In the genomic region with DNA sequence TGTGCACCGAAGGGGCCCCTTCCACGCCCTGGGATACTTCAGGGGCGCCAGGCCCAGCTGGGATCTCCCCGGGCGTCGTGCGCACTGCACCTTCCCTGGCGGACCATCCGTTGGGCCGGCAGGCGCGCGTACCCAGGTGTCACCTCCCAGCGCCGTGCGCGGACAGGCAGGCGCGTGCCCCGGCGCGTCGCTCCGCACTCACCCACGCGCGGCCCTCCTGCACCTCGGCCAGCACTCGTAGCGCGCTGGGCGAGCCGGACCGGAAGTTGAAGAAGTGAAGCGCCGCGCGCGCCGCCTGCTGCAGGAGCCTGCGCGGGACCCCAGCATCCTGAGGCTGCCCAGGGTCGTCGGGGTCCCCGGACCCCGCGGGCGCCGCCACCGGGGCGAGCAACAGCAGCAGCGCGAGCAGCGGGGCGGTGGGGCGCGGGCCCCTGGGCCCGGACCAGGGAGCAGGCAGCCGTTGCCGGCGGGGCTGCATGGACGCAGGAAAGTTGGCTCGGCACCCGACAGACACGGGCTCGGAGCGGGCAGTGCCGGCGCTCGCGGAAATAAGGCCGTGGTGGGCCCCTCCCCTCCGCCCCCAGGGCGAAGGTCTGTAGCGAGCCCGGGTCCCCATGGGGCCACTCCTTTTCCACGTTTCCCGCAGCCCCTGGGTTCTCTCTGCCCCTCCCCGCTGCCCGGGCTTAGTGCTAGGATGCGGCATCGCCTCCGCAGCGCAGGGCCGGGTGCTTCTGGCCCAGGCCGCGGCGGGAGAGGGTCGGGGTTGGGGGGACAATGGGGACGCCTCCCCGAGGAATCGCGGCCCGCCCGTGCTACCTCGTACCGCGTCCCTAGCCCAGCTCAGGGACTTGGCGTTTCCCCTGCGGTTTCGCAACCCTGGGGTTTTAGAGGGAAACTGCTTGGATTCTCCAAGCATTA, we compare ENCODE assay signal across 7 cellular contexts. TPM values are rescaled to one million over a fixed set of nuclear protein-coding genes. Genes with fewer than 3 reads are reported as not detected.
A peak's percentile ranks its signal among the peaks of the same experiment; 100 is the strongest.
DNase-seq lines count a peak whose midpoint lies in the region; ATAC-seq, FAIRE-seq and TF ChIP-seq lines count a peak whose summit lies in the region.

A gene with protein sequence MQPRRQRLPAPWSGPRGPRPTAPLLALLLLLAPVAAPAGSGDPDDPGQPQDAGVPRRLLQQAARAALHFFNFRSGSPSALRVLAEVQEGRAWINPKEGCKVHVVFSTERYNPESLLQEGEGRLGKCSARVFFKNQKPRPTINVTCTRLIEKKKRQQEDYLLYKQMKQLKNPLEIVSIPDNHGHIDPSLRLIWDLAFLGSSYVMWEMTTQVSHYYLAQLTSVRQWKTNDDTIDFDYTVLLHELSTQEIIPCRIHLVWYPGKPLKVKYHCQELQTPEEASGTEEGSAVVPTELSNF (minus strand): TSS at position 520 of the 918 bp plus-strand sequence. CDS start 42 bp downstream, at position 478.

- intact Hi-C loops in pancreas (cut with DNase I), result loop anchor here in 1 of 3 donors (10.0 kb wide), 1 partner anchor 53 kb away; no protein-coding TSS in a partner anchor

- no peak for FAIRE-seq in pancreas (lab: Jason Lieb, UNC)

- H3K9me3 Mint-ChIP-seq in activated naive CD8-positive, alpha-beta T cell treated with anti-CD3 and anti-CD28 coated beads, Interleukin-2, amount 10 ng/mL, durations not matched to agents 7 days and 5 days, result peaks cover 1% of the 10 kb centered on the region

- TF ChIP-seq CTCF in cardiac muscle cell (IDR thresholded peaks at IDR 0.05; ENCODE audit: low read depth, low read length) (no peak), pancreas (IDR thresholded peaks at IDR 0.05) (no peak)

- H3K36me3 Mint-ChIP-seq in activated naive CD8-positive, alpha-beta T cell treated with anti-CD3 and anti-CD28 coated beads, Interleukin-2, amount 10 ng/mL, durations not matched to agents 7 days and 5 days, result peaks cover 2% of the 10 kb centered on the region

- no peaks in the 10 kb centered on the region for H3K36me3 ChIP-seq in cardiac muscle cell
- H3K36me3 ChIP-seq in pancreas, result no peaks in the 10 kb centered on the region

- H3K4me1 ChIP-seq in cardiac muscle cell (ENCODE audit: low read depth) (no peaks in the 10 kb centered on the region), pancreas (peaks cover 0 to 6% (median 3%) of the 10 kb centered on the region in 3 donors)

- H3K27ac Mint-ChIP-seq in activated naive CD8-positive, alpha-beta T cell treated with anti-CD3 and anti-CD28 coated beads, Interleukin-2, amount 10 ng/mL, durations not matched to agents 7 days and 5 days, result no peak within 1 kb of the TSS

- H3K4me3 ChIP-seq in cardiac muscle cell (peak within 1 kb of the TSS; percentile 60), pancreas (peak within 1 kb of the TSS; percentile 45 to 63 (median 54))

- peak within 1 kb of the TSS; percentile 14 for H3K4me3 Mint-ChIP-seq in activated naive CD8-positive, alpha-beta T cell treated with anti-CD3 and anti-CD28 coated beads, Interleukin-2, amount 10 ng/mL, durations not matched to agents 7 days and 5 days

- H3K27ac ChIP-seq in cardiac muscle cell (no peak within 1 kb of the TSS), pancreas (peak within 1 kb of the TSS in 3 of 4 donors; percentile 16 to 50 (median 37))

- DNase-seq in NCI-H2196 treated with DMSO at 0.1 percent for 48 hours (lab: John Stamatoyannopoulos, UW; ENCODE audit: unreplicated experiment) (peak; percentile 46), cardiac muscle cell (ENCODE audit: low read depth in 1 of 2, low spot score in 1 of 2) (peak; percentile 77 to 79), pancreas (peak; percentile 43 to 85 (median 60)), SKM-1 treated with dmso at 0.1 percent for 144 hours (lab: John Stamatoyannopoulos, UW; ENCODE audit: unreplicated experiment) (no peak)
- DNase-seq in activated naive CD8-positive, alpha-beta T cell treated with anti-CD3 and anti-CD28 coated beads, Interleukin-2, amount 10 ng/mL, durations not matched to agents 7 days and 5 days, result peak; percentile 69

- H3K4me1 Mint-ChIP-seq in activated naive CD8-positive, alpha-beta T cell treated with anti-CD3 and anti-CD28 coated beads, Interleukin-2, amount 10 ng/mL, durations not matched to agents 7 days and 5 days, result peaks cover 7% of the 10 kb centered on the region

- 3% methylated on average over 61 to 101 of the region's 101 CpGs for WGBS in pancreas, 2 donors

- peaks cover 7% of the 10 kb centered on the region for H3K27me3 Mint-ChIP-seq in activated naive CD8-positive, alpha-beta T cell treated with anti-CD3 and anti-CD28 coated beads, Interleukin-2, amount 10 ng/mL, durations not matched to agents 7 days and 5 days

- POLR2A ChIA-PET in activated naive CD8-positive, alpha-beta T cell treated with anti-CD3 and anti-CD28 coated beads, Interleukin-2, amount 10 ng/mL, durations not matched to agents 7 days and 5 days (lab: Charles Lee), result no interaction called here

- H3K9me3 ChIP-seq in cardiac muscle cell (ENCODE audit: low read depth) (no peaks in the 10 kb centered on the region), pancreas (no peaks in the 10 kb centered on the region)

- H3K27me3 ChIP-seq in cardiac muscle cell (peaks cover 36% of the 10 kb centered on the region), pancreas (no peaks in the 10 kb centered on the region)

- ATAC-seq in GM18508 (IDR thresholded peaks at IDR 0.05; ENCODE audit: insufficient read depth, unreplicated experiment), result peak; percentile 55
- peak; percentile 62 for ATAC-seq in HG02571 (IDR thresholded peaks at IDR 0.05; ENCODE audit: unreplicated experiment)
- ATAC-seq in activated naive CD8-positive, alpha-beta T cell treated with anti-CD3 and anti-CD28 coated beads, Interleukin-2, amount 10 ng/mL, durations not matched to agents 7 days and 5 days (ENCODE audit: low read depth), result peak; percentile 73
- ATAC-seq in pancreas, result peak; percentile 73 to 89 (median 78)

RNA-seq across cellular contexts. Expression of the gene that starts here (rescaled TPM):
- total RNA-seq in activated naive CD8-positive, alpha-beta T cell treated with anti-CD3 and anti-CD28 coated beads, Interleukin-2, amount 10 ng/mL, durations not matched to agents 7 days and 5 days, result not detected
- total RNA-seq in cardiac muscle cell (0.33 and 0.39 TPM in 2 replicates), pancreas (10 to 100 TPM in 2 of 6 donors, 1 to 10 TPM in 3, under 1 TPM in 1; 0.79 to 48.3 (median 3.9) TPM)
- polyA plus RNA-seq in cardiac muscle cell (0.56 TPM in 1 of 2 replicates, not detected in the other), pancreas (1 to 10 TPM; 2.6 to 5.2 TPM)

Comparison
In these comparisons a context has a peak if more than half of its experiments do, and no peak if none do; other contexts are left out.
1. Peak in DNase-seq and ATAC-seq in activated naive CD8-positive, alpha-beta T cell treated with anti-CD3 and anti-CD28 coated beads, Interleukin-2, amount 10 ng/mL, durations not matched to agents 7 days and 5 days; RNA of the gene not detected or under 1 TPM.
2. Peak in DNase-seq and H3K4me3 ChIP-seq in cardiac muscle cell; RNA of the gene not detected or under 1 TPM.